ENCODE assay signal across 14 cellular contexts in the genomic region with DNA sequence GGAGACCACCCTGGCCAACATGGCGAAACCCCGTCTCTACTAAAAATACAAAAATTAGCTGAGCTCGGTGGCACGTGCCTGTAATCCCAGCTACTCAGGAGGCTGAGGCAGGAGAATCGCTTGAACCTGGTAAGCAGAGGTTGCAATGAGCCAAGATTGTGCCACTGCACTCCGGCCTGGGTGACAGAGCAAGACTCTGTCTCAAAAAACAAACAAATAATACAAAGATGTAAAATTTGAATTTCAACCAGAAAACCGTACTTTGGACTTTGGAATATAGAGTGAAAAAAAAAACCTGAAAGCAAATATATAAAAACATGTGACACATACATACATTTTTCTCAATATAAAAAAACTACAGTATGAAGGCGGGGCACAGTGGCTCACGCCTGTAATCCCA. TPM values are rescaled to one million over a fixed set of nuclear protein-coding genes. Genes with fewer than 3 reads are reported as not detected.
"Had no signal": no experiment of that assay in that cellular context is flagged by ENCODE, and none has a peak within 500 bp of the region (broad histone marks: within the 10 kb centered on the region; RNA-seq: fewer than 3 reads in every experiment).

No MANE protein-coding gene starts in this region.

RNA-seq across cellular contexts. Expression of a gene that starts 20.3 kb away (rescaled TPM):
- total RNA-seq: activated B cell treated with CpG ODN at 0.5 μM for 24 hours; activated CD4-positive, alpha-beta memory T cell treated with anti-CD3 and anti-CD28 coated beads for 36 hours; activated CD4-positive, alpha-beta memory T cell treated with anti-CD3 and anti-CD28 coated beads, Interleukin-2, amount 10 ng/mL, durations not matched to agents 7 days and 5 days; activated CD4-positive, alpha-beta T cell treated with anti-CD3 and anti-CD28 coated beads for 36 hours; activated CD4-positive, alpha-beta T cell treated with anti-CD3 and anti-CD28 coated beads, Interleukin-2, amount 10 ng/mL, durations not matched to agents 24 days and 14 days; activated CD4-positive, alpha-beta T cell treated with anti-CD3 and anti-CD28 coated beads, Interleukin-2, amount 10 ng/mL, durations not matched to agents 7 days and 5 days; activated CD8-positive, alpha-beta memory T cell treated with anti-CD3 and anti-CD28 coated beads for 36 hours; activated CD8-positive, alpha-beta memory T cell treated with anti-CD3 and anti-CD28 coated beads, Interleukin-2, amount 10 ng/mL, durations not matched to agents 7 days and 5 days; activated CD8-positive, alpha-beta T cell treated with anti-CD3 and anti-CD28 coated beads for 36 hours; activated CD8-positive, alpha-beta T cell treated with anti-CD3 and anti-CD28 coated beads, Interleukin-2, amount 10 ng/mL, durations not matched to agents 7 days and 5 days; T-cell; T-helper 1 cell treated with Interleukin-12 subunit alpha and Interleukin-12 subunit beta and Interleukin-4 antibody, amounts not matched to agents 30 ng/mL and 1 ng/mL, for 36 hours; T-helper 17 cell; T-helper 2 cell treated with Interferon-gamma antibody and Interleukin-4, amounts not matched to agents 100 ng/mL and 5 ng/mL, for 36 hours had no signal

RNA-seq across cellular contexts. Expression of a gene that starts 34.9 kb away (rescaled TPM):
- total RNA-seq: activated B cell treated with CpG ODN at 0.5 μM for 24 hours; activated CD4-positive, alpha-beta memory T cell treated with anti-CD3 and anti-CD28 coated beads for 36 hours; activated CD4-positive, alpha-beta memory T cell treated with anti-CD3 and anti-CD28 coated beads, Interleukin-2, amount 10 ng/mL, durations not matched to agents 7 days and 5 days; activated CD4-positive, alpha-beta T cell treated with anti-CD3 and anti-CD28 coated beads for 36 hours; activated CD4-positive, alpha-beta T cell treated with anti-CD3 and anti-CD28 coated beads, Interleukin-2, amount 10 ng/mL, durations not matched to agents 7 days and 5 days; activated CD8-positive, alpha-beta memory T cell treated with anti-CD3 and anti-CD28 coated beads for 36 hours; activated CD8-positive, alpha-beta T cell treated with anti-CD3 and anti-CD28 coated beads for 36 hours; T-cell had no signal
